20 cellular contexts compared by ENCODE assay signal in the genomic region with DNA sequence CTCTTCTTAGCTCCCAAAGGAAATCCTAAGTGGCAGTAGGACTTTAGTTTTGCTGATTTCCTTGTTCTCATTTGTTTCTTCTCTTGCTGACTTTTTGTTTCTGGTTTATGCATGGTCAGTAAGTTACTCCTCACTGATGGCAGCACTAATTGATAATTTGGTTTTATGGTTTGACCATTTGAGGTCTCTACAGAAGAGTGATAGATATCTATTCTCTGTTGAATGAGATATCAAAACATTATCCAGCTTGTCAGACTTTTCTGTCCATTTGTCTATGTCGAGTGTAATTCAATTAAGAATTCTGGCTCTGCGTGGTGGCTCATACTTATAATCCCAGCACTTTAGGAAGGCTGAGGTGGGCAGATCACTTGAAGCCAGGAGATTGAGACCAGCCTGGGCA.
DNase-seq lines count a peak whose midpoint lies in the region; ATAC-seq and TF ChIP-seq lines count a peak whose summit lies in the region.
"Had no signal": no experiment of that assay in that cellular context is flagged by ENCODE, and none has a peak within 500 bp of the region (broad histone marks: within the 10 kb centered on the region; RNA-seq: fewer than 3 reads in every experiment).

No MANE protein-coding gene starts in this region.

- peaks cover 44% of the 10 kb centered on the region for H3K4me1 Mint-ChIP-seq in MCF 10A (ENCODE audit: insufficient read depth, unreplicated experiment)
- H3K4me1 Mint-ChIP-seq in WTC11 = peaks cover 60% of the 10 kb centered on the region
- peaks cover 6% of the 10 kb centered on the region for H3K4me1 Mint-ChIP-seq in memory B cell

- H3K27ac Mint-ChIP-seq in MCF 10A (ENCODE audit: low read depth, unreplicated experiment) (peak overlapping the region; percentile 47), WTC11 (peak overlapping the region; percentile 59), memory B cell (peak overlapping the region; percentile 24)
- H3K27ac Mint-ChIP-seq: activated CD8-positive, alpha-beta T cell treated with anti-CD3 and anti-CD28 coated beads, Interleukin-2, amount 10 ng/mL, durations not matched to agents 7 days and 5 days; activated naive CD8-positive, alpha-beta T cell treated with anti-CD3 and anti-CD28 coated beads, Interleukin-2, amount 50 U/mL, for 24 hours; stimulated activated naive CD8-positive, alpha-beta T cell treated with anti-CD3 and anti-CD28 coated beads, Interleukin-15, Interleukin-2, amounts not matched to agents 100 ng/mL and 50 ng/mL, for 24 hours had no signal

- POLR2A ChIA-PET in MCF 10A (lab: Yijun Ruan, JAX) (interaction anchor here (0.7 to 2.2 kb wide), 4 partner anchors 13 to 144 kb away, joined by 3 to 10 read pairs (median 4); no protein-coding TSS in a partner anchor), WTC11 (lab: Charles Lee) (interaction anchor here (0.5 kb wide), 1 partner anchor 18 kb away, joined by 3 read pairs; no protein-coding TSS in a partner anchor)

- CTCF ChIA-PET in MCF 10A (lab: Yijun Ruan, JAX) (interaction anchor here (0.6 to 1.2 kb wide), 5 partner anchors 11 to 688 kb away, joined by 3 to 4 read pairs (median 3); no protein-coding TSS in a partner anchor), WTC11 (lab: Charles Lee) (interaction anchor here (0.7 to 1.0 kb wide), 3 partner anchors 12 to 251 kb away, joined by 3 to 4 read pairs (median 3); no protein-coding TSS in a partner anchor)

- H3K9me3 Mint-ChIP-seq in MCF 10A (ENCODE audit: unreplicated experiment) = peaks cover 1% of the 10 kb centered on the region
- H3K9me3 Mint-ChIP-seq in WTC11 = peaks cover 18% of the 10 kb centered on the region
- peaks cover 2% of the 10 kb centered on the region for H3K9me3 Mint-ChIP-seq in memory B cell
- H3K9me3 Mint-ChIP-seq: CD4-positive, alpha-beta memory T cell had no signal

- H3K4me3 Mint-ChIP-seq in MCF 10A (ENCODE audit: unreplicated experiment) (no peak overlapping the region), WTC11 (no peak overlapping the region), memory B cell (no peak overlapping the region)
- H3K4me3 Mint-ChIP-seq: activated CD8-positive, alpha-beta T cell treated with anti-CD3 and anti-CD28 coated beads, Interleukin-2, amount 10 ng/mL, durations not matched to agents 7 days and 5 days; activated naive CD8-positive, alpha-beta T cell treated with anti-CD3 and anti-CD28 coated beads, Interleukin-2, amount 50 U/mL, for 24 hours; CD4-positive, alpha-beta memory T cell; naive thymus-derived CD8-positive, alpha-beta T cell; stimulated activated naive CD8-positive, alpha-beta T cell treated with anti-CD3 and anti-CD28 coated beads, Interleukin-15, Interleukin-2, amounts not matched to agents 100 ng/mL and 50 ng/mL, for 24 hours had no signal

- no peak for ATAC-seq in WTC11
- ATAC-seq in memory B cell (ENCODE audit: low read depth) = no peak
- ATAC-seq in GM18505 (IDR thresholded peaks at IDR 0.05; ENCODE audit: unreplicated experiment) = no peak

- TF ChIP-seq POLR2A in breast epithelium (IDR thresholded peaks at IDR 0.05) (no peak), GM18505 (IDR thresholded peaks at IDR 0.05; ENCODE audit: borderline replicate concordance, extremely low read depth, insufficient read depth, insufficient read length) (no peak)

- peaks cover 5% of the 10 kb centered on the region for H3K36me3 Mint-ChIP-seq in MCF 10A (ENCODE audit: insufficient read depth, unreplicated experiment)
- H3K36me3 Mint-ChIP-seq in WTC11 = peaks cover 16% of the 10 kb centered on the region
- H3K36me3 Mint-ChIP-seq in memory B cell = peaks cover 4% of the 10 kb centered on the region

- H3K9me3 ChIP-seq in breast epithelium = no peaks in the 10 kb centered on the region
- H3K9me3 ChIP-seq: left ventricle myocardium inferior, pancreas had no signal

- DNase-seq in MCF 10A (ENCODE audit: unreplicated experiment) (no peak), breast epithelium (ENCODE audit: low spot score in 2 of 2) (no peak), WTC11 (ENCODE audit: low spot score) (no peak), memory B cell (ENCODE audit: low spot score in 2 of 2) (no peak), DMS 273 (lab: John Stamatoyannopoulos, UW; ENCODE audit: unreplicated experiment) (no peak), NCI-H774 (lab: John Stamatoyannopoulos, UW) (no peak)
- no peak for DNase-seq in activated CD4-positive, CD25-positive, alpha-beta regulatory T cell treated with anti-CD3 and anti-CD28 coated beads, Interleukin-2, amount 50 U/mL, for 72 hours
- DNase-seq: activated CD4-positive, alpha-beta T cell treated with anti-CD3 and anti-CD28 coated beads for 1 hour; activated gamma-delta T cell; left ventricle myocardium inferior; pancreas had no signal

- intact Hi-C loops in MCF 10A (cut with micrococcal nuclease) (no loop called here), breast epithelium (cut with DNase I; ENCODE audit: low total_unique reads) (no loop called here)

- H3K36me3 ChIP-seq in breast epithelium = no peaks in the 10 kb centered on the region
- H3K36me3 ChIP-seq: left ventricle myocardium inferior, pancreas had no signal

- no peak overlapping the region for H3K4me3 ChIP-seq in breast epithelium
- H3K4me3 ChIP-seq: left ventricle myocardium inferior, pancreas had no signal

- no peaks in the 10 kb centered on the region for H3K27me3 Mint-ChIP-seq in MCF 10A (ENCODE audit: insufficient read depth, unreplicated experiment)
- no peaks in the 10 kb centered on the region; the same call in 1 of the 2 replicates for H3K27me3 Mint-ChIP-seq in WTC11 (ENCODE audit: low read depth)
- H3K27me3 Mint-ChIP-seq in memory B cell = no peaks in the 10 kb centered on the region
- H3K27me3 Mint-ChIP-seq: activated naive CD8-positive, alpha-beta T cell treated with anti-CD3 and anti-CD28 coated beads, Interleukin-2, amount 50 U/mL, for 24 hours; CD4-positive, alpha-beta memory T cell; naive thymus-derived CD8-positive, alpha-beta T cell; stimulated activated naive CD8-positive, alpha-beta T cell treated with anti-CD3 and anti-CD28 coated beads, Interleukin-15, Interleukin-2, amounts not matched to agents 100 ng/mL and 50 ng/mL, for 24 hours had no signal

- no peaks in the 10 kb centered on the region for H3K27me3 ChIP-seq in breast epithelium
- H3K27me3 ChIP-seq: foreskin keratinocyte, pancreas had no signal

- TF ChIP-seq CTCF in MCF 10A (IDR thresholded peaks at IDR 0.05; ENCODE audit: unreplicated experiment) (no peak), breast epithelium (IDR thresholded peaks at IDR 0.05) (no peak), WTC11 (IDR thresholded peaks at IDR 0.05) (no peak)

- no TSS peak for BruUV-seq in MCF 10A (replicated peaks; lab: Mats Ljungman, UMichigan)

- H3K4me1 ChIP-seq in breast epithelium = peaks cover 0 to 3% of the 10 kb centered on the region in 2 donors

- no peak overlapping the region for H3K27ac ChIP-seq in breast epithelium
- H3K27ac ChIP-seq: 22Rv1, foreskin keratinocyte, left ventricle myocardium inferior, pancreas, RWPE1 had no signal

TF ChIP-seq in WTC11, 78 proteins besides CTCF, POLR2A, EP300 and RAD21 (continues in another document):
- TF ChIP-seq MYBL2 (CRISPR knock-in tag; IDR thresholded peaks at IDR 0.05) (no peak), TEAD1 (CRISPR knock-in tag; IDR thresholded peaks at IDR 0.05) (no peak), MAX (CRISPR knock-in tag; IDR thresholded peaks at IDR 0.05) (no peak), KAT7 (CRISPR knock-in tag; IDR thresholded peaks at IDR 0.05; ENCODE audit: borderline replicate concordance) (no peak), ZNF263 (CRISPR knock-in tag; IDR thresholded peaks at IDR 0.05; ENCODE audit: low read depth) (no peak), SMAD3 (CRISPR knock-in tag; IDR thresholded peaks at IDR 0.05; ENCODE audit: borderline replicate concordance) (no peak), ZNF425 (CRISPR knock-in tag; conservative IDR thresholded peaks at IDR 0.05) (no peak), ZNF396 (CRISPR knock-in tag; IDR thresholded peaks at IDR 0.05; ENCODE audit: borderline replicate concordance) (no peak)
- TF ChIP-seq, protein P1, sequence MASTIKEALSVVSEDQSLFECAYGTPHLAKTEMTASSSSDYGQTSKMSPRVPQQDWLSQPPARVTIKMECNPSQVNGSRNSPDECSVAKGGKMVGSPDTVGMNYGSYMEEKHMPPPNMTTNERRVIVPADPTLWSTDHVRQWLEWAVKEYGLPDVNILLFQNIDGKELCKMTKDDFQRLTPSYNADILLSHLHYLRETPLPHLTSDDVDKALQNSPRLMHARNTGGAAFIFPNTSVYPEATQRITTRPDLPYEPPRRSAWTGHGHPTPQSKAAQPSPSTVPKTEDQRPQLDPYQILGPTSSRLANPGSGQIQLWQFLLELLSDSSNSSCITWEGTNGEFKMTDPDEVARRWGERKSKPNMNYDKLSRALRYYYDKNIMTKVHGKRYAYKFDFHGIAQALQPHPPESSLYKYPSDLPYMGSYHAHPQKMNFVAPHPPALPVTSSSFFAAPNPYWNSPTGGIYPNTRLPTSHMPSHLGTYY (CRISPR knock-in tag; IDR thresholded peaks at IDR 0.05) = no peak
- TF ChIP-seq, protein P2, sequence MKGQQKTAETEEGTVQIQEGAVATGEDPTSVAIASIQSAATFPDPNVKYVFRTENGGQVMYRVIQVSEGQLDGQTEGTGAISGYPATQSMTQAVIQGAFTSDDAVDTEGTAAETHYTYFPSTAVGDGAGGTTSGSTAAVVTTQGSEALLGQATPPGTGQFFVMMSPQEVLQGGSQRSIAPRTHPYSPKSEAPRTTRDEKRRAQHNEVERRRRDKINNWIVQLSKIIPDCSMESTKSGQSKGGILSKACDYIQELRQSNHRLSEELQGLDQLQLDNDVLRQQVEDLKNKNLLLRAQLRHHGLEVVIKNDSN (CRISPR knock-in tag; IDR thresholded peaks at IDR 0.05) = no peak
